Comparison of ENCODE assay signal across 32 cellular contexts in the genomic region with DNA sequence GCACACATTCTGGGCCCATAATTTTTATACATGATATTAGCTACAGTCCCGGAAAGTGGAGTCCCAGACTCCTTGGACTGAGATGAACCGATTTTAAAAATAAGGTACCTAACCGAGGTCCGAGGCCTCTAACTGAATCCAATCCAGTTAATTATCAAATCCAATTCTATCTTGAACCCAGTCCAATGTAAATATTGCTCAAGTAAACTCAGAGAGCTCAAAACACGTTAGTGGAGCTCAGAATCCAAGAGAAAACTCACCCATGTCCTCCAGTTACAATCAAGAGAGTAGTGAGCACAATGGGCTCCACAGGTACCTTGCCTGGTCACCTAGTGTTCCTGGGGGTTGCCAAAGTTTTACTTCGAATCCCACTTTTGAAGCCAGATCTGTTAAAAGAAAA. TPM values are rescaled to one million over a fixed set of nuclear protein-coding genes. Genes with fewer than 3 reads are reported as not detected.
"Had no signal": no experiment of that assay in that cellular context is flagged by ENCODE, and none has a peak within 500 bp of the region (broad histone marks: within the 10 kb centered on the region; RNA-seq: fewer than 3 reads in every experiment).

No MANE protein-coding gene starts in this region.

- ATAC-seq: activated CD8-positive, alpha-beta memory T cell treated with anti-CD3 and anti-CD28 coated beads, Interleukin-2, amount 10 ng/mL, durations not matched to agents 7 days and 5 days; body of pancreas; PC-3 had no signal

- H3K9me3 ChIP-seq: body of pancreas, breast epithelium, Peyer's patch had no signal

- H3K27me3 ChIP-seq: body of pancreas, breast epithelium, Peyer's patch had no signal

- H3K4me1 ChIP-seq: body of pancreas, breast epithelium, Peyer's patch had no signal

- DNase-seq: activated B cell treated with CpG ODN at 0.5 μM for 24 hours; activated CD4-positive, alpha-beta memory T cell treated with anti-CD3 and anti-CD28 coated beads for 36 hours; activated CD4-positive, alpha-beta T cell treated with anti-CD3 and anti-CD28 coated beads for 4 hours; activated CD4-positive, alpha-beta T cell treated with anti-CD3 and anti-CD28 coated beads, Interleukin-2, amount 50 U/mL, for 1 hour; activated CD4-positive, CD25-positive, alpha-beta regulatory T cell treated with anti-CD3 and anti-CD28 coated beads, Interleukin-2, amount 50 U/mL, for 72 hours; activated CD8-positive, alpha-beta memory T cell treated with anti-CD3 and anti-CD28 coated beads for 24 hours; activated CD8-positive, alpha-beta memory T cell treated with anti-CD3 and anti-CD28 coated beads, Interleukin-2, amount 10 ng/mL, durations not matched to agents 7 days and 5 days; activated CD8-positive, alpha-beta memory T cell treated with anti-CD3 and anti-CD28 coated beads, Interleukin-2, amount 50 U/mL, for 48 hours; activated effector memory CD4-positive, alpha-beta T cell treated with Interleukin-2 at 50 U/mL for 16 hours; activated naive CD4-positive, alpha-beta T cell treated with anti-CD3 and anti-CD28 coated beads, Interleukin-2, amount 10 ng/mL, durations not matched to agents 7 days and 5 days; activated naive CD8-positive, alpha-beta T cell treated with anti-CD3 and anti-CD28 coated beads, Interleukin-2, amount 10 ng/mL, durations not matched to agents 7 days and 5 days; activated T-cell treated with anti-CD3 and anti-CD28 coated beads, Interleukin-2, amount 50 U/mL, for 48 hours; amygdala; body of pancreas; Karpas-422; KBM-7; NCI-H1436 treated with DMSO at 0.1 percent for 48 hours; NCI-H1694 treated with DMSO at 0.1 percent for 48 hours; NCI-H2171 treated with DMSO at 0.1 percent for 48 hours; NCI-H2227 treated with DMSO at 0.1 percent for 48 hours; NCI-H446; NCI-H524; NCI-H774; PC-3; Peyer's patch; RPMI8226; SW 1271; T-helper 1 cell; T-helper 2 cell; T-helper 9 cell had no signal

- H3K36me3 ChIP-seq: breast epithelium, Peyer's patch had no signal

- H3K4me3 ChIP-seq: body of pancreas, breast epithelium, Peyer's patch had no signal

RNA-seq across cellular contexts. Expression of gene DIRAS2, which starts 37.9 kb away (rescaled TPM):
- total RNA-seq: activated B cell treated with CpG ODN at 0.5 μM for 24 hours; activated CD4-positive, alpha-beta memory T cell treated with anti-CD3 and anti-CD28 coated beads for 36 hours; activated CD8-positive, alpha-beta memory T cell treated with anti-CD3 and anti-CD28 coated beads, Interleukin-2, amount 10 ng/mL, durations not matched to agents 7 days and 5 days; activated naive CD8-positive, alpha-beta T cell treated with anti-CD3 and anti-CD28 coated beads, Interleukin-2, amount 10 ng/mL, durations not matched to agents 7 days and 5 days; MCF 10A; PC-3 had no signal
